ENCODE assay signal across 1 cellular context in the genomic region with DNA sequence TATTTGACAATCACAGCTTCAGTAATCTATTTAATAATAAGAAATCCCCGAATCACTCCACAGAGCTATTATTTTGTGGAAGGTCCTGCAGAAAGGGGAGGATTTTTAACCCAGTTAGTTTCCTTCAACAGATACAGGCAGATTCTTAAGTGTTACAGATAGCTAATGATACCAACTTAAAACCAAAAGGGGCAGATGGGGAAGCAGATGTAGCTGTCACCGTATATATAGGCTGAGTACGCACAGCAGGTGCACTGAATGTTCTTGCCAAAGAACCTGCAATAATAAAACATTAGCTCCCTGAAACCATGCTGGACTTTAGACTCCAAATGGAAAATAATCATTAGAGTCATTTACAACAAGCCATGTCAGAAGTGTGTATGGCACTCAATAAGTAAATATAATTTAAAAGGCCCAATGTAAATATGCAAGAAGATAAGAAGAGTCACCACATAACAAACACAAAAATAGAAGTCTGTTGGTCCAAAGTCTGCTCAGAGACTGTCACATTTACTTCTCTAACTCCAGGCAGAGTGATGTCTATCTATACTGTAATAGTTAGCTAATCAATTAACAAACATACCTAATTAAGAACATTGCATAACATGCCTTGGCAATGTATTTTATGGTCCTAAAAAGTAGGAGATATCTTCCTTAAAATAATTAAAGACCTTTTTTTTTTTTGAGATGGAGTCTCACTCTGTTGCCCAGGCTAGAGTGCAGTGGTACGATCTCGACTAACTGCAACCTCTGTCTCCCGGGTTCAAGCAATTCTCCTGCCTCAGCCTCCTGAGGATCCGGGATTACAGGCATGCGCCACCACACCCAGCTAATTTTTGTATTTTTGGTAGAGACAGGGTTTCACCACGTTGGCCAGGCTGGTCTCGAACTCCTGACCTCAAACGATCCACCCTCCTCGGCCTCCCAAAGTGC.
A peak's percentile ranks its signal among the peaks of the same experiment; 100 is the strongest.
TF ChIP-seq lines count a peak whose summit lies in the region.

No MANE protein-coding gene starts in this region.

TF ChIP-seq in HepG2, 621 proteins besides CTCF, POLR2A, EP300 and RAD21 (continued from another document):
- TF ChIP-seq, protein P1, sequence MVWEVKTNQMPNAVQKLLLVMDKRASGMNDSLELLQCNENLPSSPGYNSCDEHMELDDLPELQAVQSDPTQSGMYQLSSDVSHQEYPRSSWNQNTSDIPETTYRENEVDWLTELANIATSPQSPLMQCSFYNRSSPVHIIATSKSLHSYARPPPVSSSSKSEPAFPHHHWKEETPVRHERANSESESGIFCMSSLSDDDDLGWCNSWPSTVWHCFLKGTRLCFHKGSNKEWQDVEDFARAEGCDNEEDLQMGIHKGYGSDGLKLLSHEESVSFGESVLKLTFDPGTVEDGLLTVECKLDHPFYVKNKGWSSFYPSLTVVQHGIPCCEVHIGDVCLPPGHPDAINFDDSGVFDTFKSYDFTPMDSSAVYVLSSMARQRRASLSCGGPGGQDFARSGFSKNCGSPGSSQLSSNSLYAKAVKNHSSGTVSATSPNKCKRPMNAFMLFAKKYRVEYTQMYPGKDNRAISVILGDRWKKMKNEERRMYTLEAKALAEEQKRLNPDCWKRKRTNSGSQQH (CRISPR knock-in tag; IDR thresholded peaks at IDR 0.05; ENCODE audit: low read depth) = no peak; the same call in 1 of the 2 replicates
- TF ChIP-seq NCOA5 (CRISPR knock-in tag; IDR thresholded peaks at IDR 0.05) (no peak; the same call in 1 of the 2 replicates), MAFG (CRISPR knock-in tag; IDR thresholded peaks at IDR 0.05) (no peak), CBFB (CRISPR knock-in tag; IDR thresholded peaks at IDR 0.05) (peak; percentile 96), ZNF317 (CRISPR knock-in tag; IDR thresholded peaks at IDR 0.05) (peak; percentile 86; the same call in 1 of the 2 replicates), ASH2L (IDR thresholded peaks at IDR 0.05; ENCODE audit: insufficient read length, low read depth, low read length) (peak; percentile 99), ZNF790 (CRISPR knock-in tag; IDR thresholded peaks at IDR 0.05; ENCODE audit: borderline replicate concordance) (no peak), TEAD2 (CRISPR knock-in tag; IDR thresholded peaks at IDR 0.05) (no peak), SKI (IDR thresholded peaks at IDR 0.05; ENCODE audit: partially characterized antibody) (peak; percentile 93), MEIS1 (CRISPR knock-in tag; IDR thresholded peaks at IDR 0.05; ENCODE audit: borderline replicate concordance) (peak; percentile 98)
- TF ChIP-seq, protein P2, sequence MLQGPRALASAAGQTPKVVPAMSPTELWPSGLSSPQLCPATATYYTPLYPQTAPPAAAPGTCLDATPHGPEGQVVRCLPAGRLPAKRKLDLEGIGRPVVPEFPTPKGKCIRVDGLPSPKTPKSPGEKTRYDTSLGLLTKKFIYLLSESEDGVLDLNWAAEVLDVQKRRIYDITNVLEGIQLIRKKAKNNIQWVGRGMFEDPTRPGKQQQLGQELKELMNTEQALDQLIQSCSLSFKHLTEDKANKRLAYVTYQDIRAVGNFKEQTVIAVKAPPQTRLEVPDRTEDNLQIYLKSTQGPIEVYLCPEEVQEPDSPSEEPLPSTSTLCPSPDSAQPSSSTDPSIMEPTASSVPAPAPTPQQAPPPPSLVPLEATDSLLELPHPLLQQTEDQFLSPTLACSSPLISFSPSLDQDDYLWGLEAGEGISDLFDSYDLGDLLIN (CRISPR knock-in tag; IDR thresholded peaks at IDR 0.05; ENCODE audit: borderline replicate concordance) = no peak
- TF ChIP-seq, protein P3, sequence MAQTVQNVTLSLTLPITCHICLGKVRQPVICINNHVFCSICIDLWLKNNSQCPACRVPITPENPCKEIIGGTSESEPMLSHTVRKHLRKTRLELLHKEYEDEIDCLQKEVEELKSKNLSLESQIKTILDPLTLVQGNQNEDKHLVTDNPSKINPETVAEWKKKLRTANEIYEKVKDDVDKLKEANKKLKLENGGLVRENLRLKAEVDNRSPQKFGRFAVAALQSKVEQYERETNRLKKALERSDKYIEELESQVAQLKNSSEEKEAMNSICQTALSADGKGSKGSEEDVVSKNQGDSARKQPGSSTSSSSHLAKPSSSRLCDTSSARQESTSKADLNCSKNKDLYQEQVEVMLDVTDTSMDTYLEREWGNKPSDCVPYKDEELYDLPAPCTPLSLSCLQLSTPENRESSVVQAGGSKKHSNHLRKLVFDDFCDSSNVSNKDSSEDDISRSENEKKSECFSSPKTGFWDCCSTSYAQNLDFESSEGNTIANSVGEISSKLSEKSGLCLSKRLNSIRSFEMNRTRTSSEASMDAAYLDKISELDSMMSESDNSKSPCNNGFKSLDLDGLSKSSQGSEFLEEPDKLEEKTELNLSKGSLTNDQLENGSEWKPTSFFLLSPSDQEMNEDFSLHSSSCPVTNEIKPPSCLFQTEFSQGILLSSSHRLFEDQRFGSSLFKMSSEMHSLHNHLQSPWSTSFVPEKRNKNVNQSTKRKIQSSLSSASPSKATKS (CRISPR knock-in tag; IDR thresholded peaks at IDR 0.05) = no peak; the same call in 1 of the 2 replicates
- TF ChIP-seq, protein P4, sequence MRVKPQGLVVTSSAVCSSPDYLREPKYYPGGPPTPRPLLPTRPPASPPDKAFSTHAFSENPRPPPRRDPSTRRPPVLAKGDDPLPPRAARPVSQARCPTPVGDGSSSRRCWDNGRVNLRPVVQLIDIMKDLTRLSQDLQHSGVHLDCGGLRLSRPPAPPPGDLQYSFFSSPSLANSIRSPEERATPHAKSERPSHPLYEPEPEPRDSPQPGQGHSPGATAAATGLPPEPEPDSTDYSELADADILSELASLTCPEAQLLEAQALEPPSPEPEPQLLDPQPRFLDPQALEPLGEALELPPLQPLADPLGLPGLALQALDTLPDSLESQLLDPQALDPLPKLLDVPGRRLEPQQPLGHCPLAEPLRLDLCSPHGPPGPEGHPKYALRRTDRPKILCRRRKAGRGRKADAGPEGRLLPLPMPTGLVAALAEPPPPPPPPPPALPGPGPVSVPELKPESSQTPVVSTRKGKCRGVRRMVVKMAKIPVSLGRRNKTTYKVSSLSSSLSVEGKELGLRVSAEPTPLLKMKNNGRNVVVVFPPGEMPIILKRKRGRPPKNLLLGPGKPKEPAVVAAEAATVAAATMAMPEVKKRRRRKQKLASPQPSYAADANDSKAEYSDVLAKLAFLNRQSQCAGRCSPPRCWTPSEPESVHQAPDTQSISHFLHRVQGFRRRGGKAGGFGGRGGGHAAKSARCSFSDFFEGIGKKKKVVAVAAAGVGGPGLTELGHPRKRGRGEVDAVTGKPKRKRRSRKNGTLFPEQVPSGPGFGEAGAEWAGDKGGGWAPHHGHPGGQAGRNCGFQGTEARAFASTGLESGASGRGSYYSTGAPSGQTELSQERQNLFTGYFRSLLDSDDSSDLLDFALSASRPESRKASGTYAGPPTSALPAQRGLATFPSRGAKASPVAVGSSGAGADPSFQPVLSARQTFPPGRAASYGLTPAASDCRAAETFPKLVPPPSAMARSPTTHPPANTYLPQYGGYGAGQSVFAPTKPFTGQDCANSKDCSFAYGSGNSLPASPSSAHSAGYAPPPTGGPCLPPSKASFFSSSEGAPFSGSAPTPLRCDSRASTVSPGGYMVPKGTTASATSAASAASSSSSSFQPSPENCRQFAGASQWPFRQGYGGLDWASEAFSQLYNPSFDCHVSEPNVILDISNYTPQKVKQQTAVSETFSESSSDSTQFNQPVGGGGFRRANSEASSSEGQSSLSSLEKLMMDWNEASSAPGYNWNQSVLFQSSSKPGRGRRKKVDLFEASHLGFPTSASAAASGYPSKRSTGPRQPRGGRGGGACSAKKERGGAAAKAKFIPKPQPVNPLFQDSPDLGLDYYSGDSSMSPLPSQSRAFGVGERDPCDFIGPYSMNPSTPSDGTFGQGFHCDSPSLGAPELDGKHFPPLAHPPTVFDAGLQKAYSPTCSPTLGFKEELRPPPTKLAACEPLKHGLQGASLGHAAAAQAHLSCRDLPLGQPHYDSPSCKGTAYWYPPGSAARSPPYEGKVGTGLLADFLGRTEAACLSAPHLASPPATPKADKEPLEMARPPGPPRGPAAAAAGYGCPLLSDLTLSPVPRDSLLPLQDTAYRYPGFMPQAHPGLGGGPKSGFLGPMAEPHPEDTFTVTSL (CRISPR knock-in tag; IDR thresholded peaks at IDR 0.05; ENCODE audit: borderline replicate concordance) = peak; percentile 100
- TF ChIP-seq, protein P5, sequence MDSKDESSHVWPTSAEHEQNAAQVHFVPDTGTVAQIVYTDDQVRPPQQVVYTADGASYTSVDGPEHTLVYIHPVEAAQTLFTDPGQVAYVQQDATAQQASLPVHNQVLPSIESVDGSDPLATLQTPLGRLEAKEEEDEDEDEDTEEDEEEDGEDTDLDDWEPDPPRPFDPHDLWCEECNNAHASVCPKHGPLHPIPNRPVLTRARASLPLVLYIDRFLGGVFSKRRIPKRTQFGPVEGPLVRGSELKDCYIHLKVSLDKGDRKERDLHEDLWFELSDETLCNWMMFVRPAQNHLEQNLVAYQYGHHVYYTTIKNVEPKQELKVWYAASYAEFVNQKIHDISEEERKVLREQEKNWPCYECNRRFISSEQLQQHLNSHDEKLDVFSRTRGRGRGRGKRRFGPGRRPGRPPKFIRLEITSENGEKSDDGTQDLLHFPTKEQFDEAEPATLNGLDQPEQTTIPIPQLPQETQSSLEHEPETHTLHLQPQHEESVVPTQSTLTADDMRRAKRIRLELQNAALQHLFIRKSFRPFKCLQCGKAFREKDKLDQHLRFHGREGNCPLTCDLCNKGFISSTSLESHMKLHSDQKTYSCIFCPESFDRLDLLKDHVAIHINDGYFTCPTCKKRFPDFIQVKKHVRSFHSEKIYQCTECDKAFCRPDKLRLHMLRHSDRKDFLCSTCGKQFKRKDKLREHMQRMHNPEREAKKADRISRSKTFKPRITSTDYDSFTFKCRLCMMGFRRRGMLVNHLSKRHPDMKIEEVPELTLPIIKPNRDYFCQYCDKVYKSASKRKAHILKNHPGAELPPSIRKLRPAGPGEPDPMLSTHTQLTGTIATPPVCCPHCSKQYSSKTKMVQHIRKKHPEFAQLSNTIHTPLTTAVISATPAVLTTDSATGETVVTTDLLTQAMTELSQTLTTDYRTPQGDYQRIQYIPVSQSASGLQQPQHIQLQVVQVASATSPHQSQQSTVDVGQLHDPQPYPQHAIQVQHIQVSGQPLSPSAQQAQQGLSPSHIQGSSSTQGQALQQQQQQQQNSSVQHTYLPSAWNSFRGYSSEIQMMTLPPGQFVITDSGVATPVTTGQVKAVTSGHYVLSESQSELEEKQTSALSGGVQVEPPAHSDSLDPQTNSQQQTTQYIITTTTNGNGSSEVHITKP (CRISPR knock-in tag; IDR thresholded peaks at IDR 0.05; ENCODE audit: low read depth) = peak; percentile 85; the same call in 1 of the 2 replicates
